In genomic region chr7:159091480-159092475, GRCh38 we compare ENCODE assay signal across 1 cellular context.
TF ChIP-seq lines count a peak whose summit lies in the region.

No MANE protein-coding gene starts in this region.

TF ChIP-seq in HepG2, 621 proteins besides CTCF, POLR2A, EP300 and RAD21:
- no peak for TF ChIP-seq SATB2 (CRISPR knock-in tag; IDR thresholded peaks at IDR 0.05)
- TF ChIP-seq CEBPB (IDR thresholded peaks at IDR 0.05; ENCODE audit: borderline replicate concordance, low read depth, low read length), result 0 out of 2 replicates have a peak, but pooled peaks have one; percentile 2
- TF ChIP-seq PRMT3 (CRISPR knock-in tag; IDR thresholded peaks at IDR 0.05; ENCODE audit: borderline replicate concordance, low read depth), result no peak
- TF ChIP-seq ZNF281 (CRISPR knock-in tag; IDR thresholded peaks at IDR 0.05; ENCODE audit: borderline replicate concordance), result no peak
- no peak for TF ChIP-seq ZKSCAN1 (IDR thresholded peaks at IDR 0.05; ENCODE audit: low read length)
- TF ChIP-seq ZC3H4 (CRISPR knock-in tag; IDR thresholded peaks at IDR 0.05; ENCODE audit: borderline replicate concordance), result no peak
